Comparison of ENCODE assay signal across 8 cellular contexts in the genomic region with DNA sequence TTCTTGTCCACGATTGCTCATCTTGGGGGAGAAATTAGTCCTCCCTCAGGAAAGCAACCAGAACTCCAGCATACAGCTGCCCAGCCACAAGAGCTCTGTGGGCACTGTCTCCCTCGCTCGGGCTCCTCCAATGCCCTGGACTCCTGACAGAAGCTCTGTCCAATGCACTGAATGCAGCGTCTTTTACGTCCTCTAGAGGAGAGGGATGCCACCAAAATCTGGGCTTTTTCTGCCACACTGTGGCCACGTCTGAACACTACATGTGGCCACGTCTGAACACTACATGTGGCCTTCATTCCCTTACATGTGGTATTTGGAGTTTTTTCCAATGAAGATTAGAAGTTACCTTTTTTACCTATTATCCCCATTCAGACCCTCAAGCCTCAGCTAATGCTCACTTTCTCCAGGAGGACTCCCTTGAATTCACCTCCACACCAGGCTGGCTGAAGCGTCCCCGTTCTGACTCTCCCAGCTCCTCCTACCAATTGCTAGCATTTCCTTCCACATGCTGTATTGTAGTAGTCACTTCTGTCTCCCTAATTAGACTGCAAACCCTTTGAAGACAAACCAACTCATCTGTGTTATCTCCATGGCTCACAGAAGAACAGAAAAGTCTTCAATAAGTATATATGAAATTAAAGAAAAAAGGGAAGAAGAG.
DNase-seq lines count a peak whose midpoint lies in the region; ATAC-seq and TF ChIP-seq lines count a peak whose summit lies in the region.

No MANE protein-coding gene starts in this region.

- H3K27me3 ChIP-seq in prostate gland (replicated peaks; ENCODE audit: insufficient read depth): no peaks in the 10 kb centered on the region

- no peaks in the 10 kb centered on the region for H3K36me3 Mint-ChIP-seq in activated naive CD8-positive, alpha-beta T cell treated with anti-CD3 and anti-CD28 coated beads, Interleukin-2, amount 50 U/mL, for 24 hours (ENCODE audit: low read depth)

- DNase-seq in activated CD4-positive, alpha-beta T cell treated with anti-CD3 and anti-CD28 coated beads for 48 hours: peak; percentile 9
- no peak for DNase-seq in activated CD4-positive, alpha-beta T cell treated with anti-CD3 and anti-CD28 coated beads, Interleukin-2, amount 50 U/mL, for 4 hours
- DNase-seq in NCI-H2081 treated with DMSO at 0.1 percent for 48 hours (lab: John Stamatoyannopoulos, UW) (peak; percentile 16), UCSD-AML1 (lab: John Stamatoyannopoulos, UW; ENCODE audit: unreplicated experiment) (peak; percentile 39), head of caudate nucleus (peak; percentile 72 to 95 (median 88)), prostate gland (ENCODE audit: low spot score) (peak; percentile 47)
- DNase-seq in activated naive CD8-positive, alpha-beta T cell treated with anti-CD3 and anti-CD28 coated beads, Interleukin-2, amount 50 U/mL, for 24 hours: no peak

- peak; percentile 84 for ATAC-seq in HG02588 (IDR thresholded peaks at IDR 0.05; ENCODE audit: unreplicated experiment)
- no peak for ATAC-seq in activated naive CD8-positive, alpha-beta T cell treated with anti-CD3 and anti-CD28 coated beads, Interleukin-2, amount 50 U/mL, for 24 hours

- H3K9me3 ChIP-seq in prostate gland: no peaks in the 10 kb centered on the region

- H3K4me1 Mint-ChIP-seq in activated naive CD8-positive, alpha-beta T cell treated with anti-CD3 and anti-CD28 coated beads, Interleukin-2, amount 50 U/mL, for 24 hours: no peaks in the 10 kb centered on the region

- H3K27ac Mint-ChIP-seq in activated naive CD8-positive, alpha-beta T cell treated with anti-CD3 and anti-CD28 coated beads, Interleukin-2, amount 50 U/mL, for 24 hours: no peak overlapping the region

- TF ChIP-seq POLR2A in prostate gland (IDR thresholded peaks at IDR 0.05): no peak

- H3K4me3 Mint-ChIP-seq in activated naive CD8-positive, alpha-beta T cell treated with anti-CD3 and anti-CD28 coated beads, Interleukin-2, amount 50 U/mL, for 24 hours: no peak overlapping the region

- WGBS in prostate gland: 20% methylated on average over 9 of the region's 9 CpGs

- H3K4me1 ChIP-seq in prostate gland (replicated peaks): no peaks in the 10 kb centered on the region

- H3K27me3 Mint-ChIP-seq in activated naive CD8-positive, alpha-beta T cell treated with anti-CD3 and anti-CD28 coated beads, Interleukin-2, amount 50 U/mL, for 24 hours: peaks cover 2% of the 10 kb centered on the region

- H3K27ac ChIP-seq in prostate gland: no peak overlapping the region

- intact Hi-C loops in head of caudate nucleus (cut with DNase I): loop anchor here (2.0 to 10.0 kb wide), 4 partner anchors 140 to 560 kb away; no protein-coding TSS in a partner anchor
- intact Hi-C loops in prostate gland (cut with DNase I): loop anchor here (2.0 kb wide), 1 partner anchor 460 kb away; no protein-coding TSS in a partner anchor

- TF ChIP-seq CTCF in prostate gland (IDR thresholded peaks at IDR 0.05): peak; percentile 21 to 85 (median 66)

- no peaks in the 10 kb centered on the region for H3K9me3 Mint-ChIP-seq in activated naive CD8-positive, alpha-beta T cell treated with anti-CD3 and anti-CD28 coated beads, Interleukin-2, amount 50 U/mL, for 24 hours

- no peaks in the 10 kb centered on the region for H3K36me3 ChIP-seq in prostate gland

- no peak overlapping the region for H3K4me3 ChIP-seq in prostate gland

Comparison
In these comparisons a context has a peak if more than half of its experiments do, and no peak if none do; other contexts are left out.
1. DNase-seq: peak in activated CD4-positive, alpha-beta T cell treated with anti-CD3 and anti-CD28 coated beads for 48 hours (single experiment), NCI-H2081 treated with DMSO at 0.1 percent for 48 hours (single experiment), UCSD-AML1 (single experiment), head of caudate nucleus (42 of 42) and prostate gland (single experiment); none in activated CD4-positive, alpha-beta T cell treated with anti-CD3 and anti-CD28 coated beads, Interleukin-2, amount 50 U/mL, for 4 hours (0 of 2) and activated naive CD8-positive, alpha-beta T cell treated with anti-CD3 and anti-CD28 coated beads, Interleukin-2, amount 50 U/mL, for 24 hours (single experiment).